In genomic region chr6:31588871-31589650, GRCh38 we compare ENCODE assay signal across 15 cellular contexts. TPM values are rescaled to one million over a fixed set of nuclear protein-coding genes. Genes with fewer than 3 reads are reported as not detected.
A peak's percentile ranks its signal among the peaks of the same experiment; 100 is the strongest.
DNase-seq lines count a peak whose midpoint lies in the region; ATAC-seq and TF ChIP-seq lines count a peak whose summit lies in the region.
"Had no signal": no experiment of that assay in that cellular context is flagged by ENCODE, and none has a peak within 500 bp of the region (broad histone marks: within the 10 kb centered on the region; RNA-seq: fewer than 3 reads in every experiment).

No MANE protein-coding gene starts in this region.

- no peaks in the 10 kb centered on the region for H3K9me3 ChIP-seq in left lung
- H3K9me3 ChIP-seq: A549, esophagus muscularis mucosa had no signal

- TF ChIP-seq CTCF in HFFc6 (IDR thresholded peaks at IDR 0.05): no peak
- no peak for TF ChIP-seq CTCF in natural killer cell (IDR thresholded peaks at IDR 0.05)
- TF ChIP-seq CTCF in left lung (IDR thresholded peaks at IDR 0.05): no peak

- H3K27me3 Mint-ChIP-seq in HFFc6 (ENCODE audit: insufficient read depth) (no peaks in the 10 kb centered on the region), natural killer cell (ENCODE audit: low read depth in 2 of 2) (no peaks in the 10 kb centered on the region)
- H3K27me3 Mint-ChIP-seq in activated T-helper 1 cell treated with anti-CD3 and anti-CD28 coated beads, Interleukin-12 subunit alpha, Interleukin-12 subunit beta, Interleukin-2, Interleukin-4 antibody, amounts not matched to agents 30 ng/mL and 10 ng/mL and 1 ng/mL, durations not matched to agents 14 hours and 24 hours and 36 hours (ENCODE audit: insufficient read depth): no peaks in the 10 kb centered on the region

- H3K4me3 ChIP-seq in left lung: peak overlapping the region in 1 of 2 donors; percentile 53
- H3K4me3 ChIP-seq: A549, esophagus muscularis mucosa had no signal

- H3K4me1 ChIP-seq in left lung: peaks cover 0 to 52% of the 10 kb centered on the region in 2 donors
- H3K4me1 ChIP-seq: A549, esophagus muscularis mucosa had no signal

- ATAC-seq in natural killer cell: no peak
- no peak for ATAC-seq in left lung
- ATAC-seq: sciatic nerve had no signal

- in situ Hi-C loops in ACHN (cut with HindIII; ENCODE audit: low pct_ligation_motif_present, low pct_unique_long_range_greater_than_20kb, low sequenced_read_pairs): no loop called here

- H3K36me3 ChIP-seq in left lung: no peaks in the 10 kb centered on the region
- H3K36me3 ChIP-seq: esophagus muscularis mucosa had no signal

- H3K27ac Mint-ChIP-seq in HFFc6: peak overlapping the region; percentile 6; the same call in 1 of the 2 replicates
- peak overlapping the region; percentile 36 for H3K27ac Mint-ChIP-seq in activated T-helper 1 cell treated with anti-CD3 and anti-CD28 coated beads, Interleukin-12 subunit alpha, Interleukin-12 subunit beta, Interleukin-2, Interleukin-4 antibody, amounts not matched to agents 30 ng/mL and 10 ng/mL and 1 ng/mL, durations not matched to agents 14 hours and 24 hours and 36 hours
- H3K27ac Mint-ChIP-seq in natural killer cell: peak overlapping the region; percentile 56 to 87

- intact Hi-C loops in activated T-helper 1 cell treated with anti-CD3 and anti-CD28 coated beads, Interleukin-12 subunit alpha, Interleukin-12 subunit beta, Interleukin-2, Interleukin-4 antibody, amounts not matched to agents 30 ng/mL and 10 ng/mL and 1 ng/mL, durations not matched to agents 14 hours and 24 hours and 36 hours (cut with micrococcal nuclease): no loop called here
- intact Hi-C loops in natural killer cell (cut with micrococcal nuclease): no loop called here
- intact Hi-C loops in left lung (cut with DNase I): no loop called here

- H3K4me1 Mint-ChIP-seq in HFFc6 (ENCODE audit: low read depth) (peaks cover 14% of the 10 kb centered on the region), natural killer cell (peaks cover 56 to 77% of the 10 kb centered on the region in 2 donors)
- peaks cover 78% of the 10 kb centered on the region for H3K4me1 Mint-ChIP-seq in activated T-helper 1 cell treated with anti-CD3 and anti-CD28 coated beads, Interleukin-12 subunit alpha, Interleukin-12 subunit beta, Interleukin-2, Interleukin-4 antibody, amounts not matched to agents 30 ng/mL and 10 ng/mL and 1 ng/mL, durations not matched to agents 14 hours and 24 hours and 36 hours (ENCODE audit: low read depth)

- no peaks in the 10 kb centered on the region for H3K36me3 Mint-ChIP-seq in HFFc6 (ENCODE audit: low read depth)
- peaks cover 25% of the 10 kb centered on the region for H3K36me3 Mint-ChIP-seq in activated T-helper 1 cell treated with anti-CD3 and anti-CD28 coated beads, Interleukin-12 subunit alpha, Interleukin-12 subunit beta, Interleukin-2, Interleukin-4 antibody, amounts not matched to agents 30 ng/mL and 10 ng/mL and 1 ng/mL, durations not matched to agents 14 hours and 24 hours and 36 hours (ENCODE audit: low read depth)
- H3K36me3 Mint-ChIP-seq in natural killer cell: no peaks in the 10 kb centered on the region

- H3K27me3 ChIP-seq in left lung: no peaks in the 10 kb centered on the region

- H3K27ac ChIP-seq in left lung: peak overlapping the region in 1 of 2 donors; percentile 13
- H3K27ac ChIP-seq: A549, esophagus muscularis mucosa had no signal

- H3K9me3 Mint-ChIP-seq in HFFc6 (no peaks in the 10 kb centered on the region), natural killer cell (no peaks in the 10 kb centered on the region)
- no peaks in the 10 kb centered on the region for H3K9me3 Mint-ChIP-seq in activated T-helper 1 cell treated with anti-CD3 and anti-CD28 coated beads, Interleukin-12 subunit alpha, Interleukin-12 subunit beta, Interleukin-2, Interleukin-4 antibody, amounts not matched to agents 30 ng/mL and 10 ng/mL and 1 ng/mL, durations not matched to agents 14 hours and 24 hours and 36 hours

- no peak overlapping the region; the same call in 1 of the 2 replicates for H3K4me3 Mint-ChIP-seq in HFFc6
- H3K4me3 Mint-ChIP-seq in activated T-helper 1 cell treated with anti-CD3 and anti-CD28 coated beads, Interleukin-12 subunit alpha, Interleukin-12 subunit beta, Interleukin-2, Interleukin-4 antibody, amounts not matched to agents 30 ng/mL and 10 ng/mL and 1 ng/mL, durations not matched to agents 14 hours and 24 hours and 36 hours: peak overlapping the region; percentile 37
- peak overlapping the region; percentile 21 for H3K4me3 Mint-ChIP-seq in natural killer cell

- DNase-seq in NCI-H82 (lab: John Stamatoyannopoulos, UW): peak; percentile 74
- no peak for DNase-seq in NCI-H82 treated with DMSO at 0.1 percent for 48 hours (lab: John Stamatoyannopoulos, UW; ENCODE audit: unreplicated experiment)
- no peak for DNase-seq in HFFc6
- no peak for DNase-seq in activated T-helper 1 cell treated with anti-CD3 and anti-CD28 coated beads, Interleukin-12 subunit alpha, Interleukin-12 subunit beta, Interleukin-2, Interleukin-4 antibody, amounts not matched to agents 30 ng/mL and 10 ng/mL and 1 ng/mL, durations not matched to agents 14 hours and 24 hours and 36 hours (ENCODE audit: low spot score)
- DNase-seq in natural killer cell: no peak
- no peak for DNase-seq in left lung
- no peak for DNase-seq in ACHN
- no peak for DNase-seq in iPS-NIHi11 (ENCODE audit: low spot score)
- DNase-seq: central memory CD4-positive, alpha-beta T cell; NCI-H2171 treated with DMSO at 0.1 percent for 48 hours; OCI-M1; T1000 had no signal

RNA-seq across cellular contexts. Expression of gene LST1, which starts 3.0 kb away (rescaled TPM):
- not detected for total RNA-seq in HFFc6 (2021; fragmentation: NEBNext Ultra II Directional; extraction: Animal tissue kit (Norgen Biotek cat#: 25700))
- total RNA-seq in activated T-helper 1 cell treated with anti-CD3 and anti-CD28 coated beads, Interleukin-12 subunit alpha, Interleukin-12 subunit beta, Interleukin-2, Interleukin-4 antibody, amounts not matched to agents 30 ng/mL and 10 ng/mL and 1 ng/mL, durations not matched to agents 14 hours and 24 hours and 36 hours: 63.0 and 66.6 TPM in 2 replicates
- total RNA-seq in natural killer cell: 100 to 1,000 TPM in 1 of 3 donors, 10 to 100 TPM in 2; 25.4 to 120 (median 50.5) TPM
- total RNA-seq in left lung: 10 to 100 TPM; 32.7 to 95.1 TPM

RNA-seq across cellular contexts. Expression of gene NCR3, which starts 3.7 kb away (rescaled TPM):
- total RNA-seq in HFFc6 (2021; fragmentation: NEBNext Ultra II Directional; extraction: Animal tissue kit (Norgen Biotek cat#: 25700)): not detected
- 19.1 and 20.3 TPM in 2 replicates for total RNA-seq in activated T-helper 1 cell treated with anti-CD3 and anti-CD28 coated beads, Interleukin-12 subunit alpha, Interleukin-12 subunit beta, Interleukin-2, Interleukin-4 antibody, amounts not matched to agents 30 ng/mL and 10 ng/mL and 1 ng/mL, durations not matched to agents 14 hours and 24 hours and 36 hours
- 100 to 1,000 TPM; 120 to 173 (median 137) TPM for total RNA-seq in natural killer cell
- total RNA-seq in left lung: 1 to 10 TPM in 1 of 2 donors, under 1 TPM in 1; 0.67 to 1.5 TPM
- total RNA-seq: esophagus muscularis mucosa had no signal

RNA-seq across cellular contexts. Expression of gene LTB, which starts 6.8 kb away (rescaled TPM):
- total RNA-seq in HFFc6 (2021; fragmentation: NEBNext Ultra II Directional; extraction: Animal tissue kit (Norgen Biotek cat#: 25700)): under 1 TPM in 1 of 6 experiments, not detected in 5; 0.38 TPM
- total RNA-seq in activated T-helper 1 cell treated with anti-CD3 and anti-CD28 coated beads, Interleukin-12 subunit alpha, Interleukin-12 subunit beta, Interleukin-2, Interleukin-4 antibody, amounts not matched to agents 30 ng/mL and 10 ng/mL and 1 ng/mL, durations not matched to agents 14 hours and 24 hours and 36 hours: 270 and 277 TPM in 2 replicates
- 10 to 100 TPM; 17.7 to 42.1 (median 32.6) TPM for total RNA-seq in natural killer cell
- 10 to 100 TPM; 10.3 to 13.7 TPM for total RNA-seq in left lung

RNA-seq across cellular contexts. Expression of gene TNF, which starts 13.7 kb away (rescaled TPM):
- total RNA-seq in HFFc6 (2021; fragmentation: NEBNext Ultra II Directional; extraction: Animal tissue kit (Norgen Biotek cat#: 25700)): under 1 TPM; 0.12 to 0.41 (median 0.23) TPM
- total RNA-seq in activated T-helper 1 cell treated with anti-CD3 and anti-CD28 coated beads, Interleukin-12 subunit alpha, Interleukin-12 subunit beta, Interleukin-2, Interleukin-4 antibody, amounts not matched to agents 30 ng/mL and 10 ng/mL and 1 ng/mL, durations not matched to agents 14 hours and 24 hours and 36 hours: 427 and 430 TPM in 2 replicates
- total RNA-seq in natural killer cell (10 to 100 TPM; 24.2 to 60.8 (median 46.9) TPM), left lung (10 to 100 TPM in 1 of 2 donors, under 1 TPM in 1; 0.29 to 10.4 TPM)

RNA-seq across cellular contexts. Expression of gene LTA, which starts 17.0 kb away (rescaled TPM):
- not detected for total RNA-seq in HFFc6 (2021; fragmentation: NEBNext Ultra II Directional; extraction: Animal tissue kit (Norgen Biotek cat#: 25700))
- 1,021 and 1,078 TPM in 2 replicates for total RNA-seq in activated T-helper 1 cell treated with anti-CD3 and anti-CD28 coated beads, Interleukin-12 subunit alpha, Interleukin-12 subunit beta, Interleukin-2, Interleukin-4 antibody, amounts not matched to agents 30 ng/mL and 10 ng/mL and 1 ng/mL, durations not matched to agents 14 hours and 24 hours and 36 hours
- total RNA-seq in natural killer cell (10 to 100 TPM in 1 of 3 donors, 1 to 10 TPM in 2; 7.6 to 13.1 (median 8.7) TPM), left lung (under 1 TPM; 0.17 to 0.65 TPM)
- total RNA-seq: esophagus muscularis mucosa had no signal

Comparison
In these comparisons a context has a peak if more than half of its experiments do, and no peak if none do; other contexts are left out.
1. H3K27ac Mint-ChIP-seq: peak in every context shown above with its lines; median percentile 72 in natural killer cell; 36 in activated T-helper 1 cell treated with anti-CD3 and anti-CD28 coated beads, Interleukin-12 subunit alpha, Interleukin-12 subunit beta, Interleukin-2, Interleukin-4 antibody, amounts not matched to agents 30 ng/mL and 10 ng/mL and 1 ng/mL, durations not matched to agents 14 hours and 24 hours and 36 hours; 6 in HFFc6.
2. RNA of gene LST1, which starts 3.0 kb away (total RNA-seq): 32.7 to 95.1 TPM in left lung, 63.0 to 66.6 TPM in activated T-helper 1 cell treated with anti-CD3 and anti-CD28 coated beads, Interleukin-12 subunit alpha, Interleukin-12 subunit beta, Interleukin-2, Interleukin-4 antibody, amounts not matched to agents 30 ng/mL and 10 ng/mL and 1 ng/mL, durations not matched to agents 14 hours and 24 hours and 36 hours and 25.4 to 120 TPM in natural killer cell; not detected in HFFc6; every median in the first group is over 10 times any median in the second.
3. RNA of gene LTB, which starts 6.8 kb away (total RNA-seq): 270 to 277 TPM in activated T-helper 1 cell treated with anti-CD3 and anti-CD28 coated beads, Interleukin-12 subunit alpha, Interleukin-12 subunit beta, Interleukin-2, Interleukin-4 antibody, amounts not matched to agents 30 ng/mL and 10 ng/mL and 1 ng/mL, durations not matched to agents 14 hours and 24 hours and 36 hours, 17.7 to 42.1 TPM in natural killer cell and 10.3 to 13.7 TPM in left lung; 0.38 TPM in HFFc6; every median in the first group is over 4 times any median in the second.